Comparison of ENCODE assay signal across 1 cellular context in genomic region chr19:56097306-56097705, GRCh38.
TF ChIP-seq lines count a peak whose summit lies in the region.

No MANE protein-coding gene starts in this region.

TF ChIP-seq in H1, 55 proteins besides CTCF, POLR2A, EP300 and RAD21 (continued from another document):
- TF ChIP-seq, protein P1, sequence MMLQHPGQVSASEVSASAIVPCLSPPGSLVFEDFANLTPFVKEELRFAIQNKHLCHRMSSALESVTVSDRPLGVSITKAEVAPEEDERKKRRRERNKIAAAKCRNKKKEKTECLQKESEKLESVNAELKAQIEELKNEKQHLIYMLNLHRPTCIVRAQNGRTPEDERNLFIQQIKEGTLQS (IDR thresholded peaks at IDR 0.05; ENCODE audit: insufficient read depth, low read depth, low read length), result no peak
- TF ChIP-seq RXRA (IDR thresholded peaks at IDR 0.05; ENCODE audit: insufficient read depth, low read depth, low read length) (no peak), ATF2 (IDR thresholded peaks at IDR 0.05; ENCODE audit: low read length) (no peak), RFX5 (IDR thresholded peaks at IDR 0.05; ENCODE audit: borderline replicate concordance, low read depth, low read length) (no peak), ZNF274 (IDR thresholded peaks at IDR 0.05; ENCODE audit: borderline replicate concordance, extremely low read depth, low read length) (no peak), CHD1 (IDR thresholded peaks at IDR 0.05; ENCODE audit: low read depth, low read length) (no peak), CHD7 (IDR thresholded peaks at IDR 0.05; ENCODE audit: insufficient replicate concordance, low read length) (no peak), TAF7 (optimal IDR thresholded peaks at IDR 0.05; ENCODE audit: borderline replicate concordance, low read depth, low read length) (no peak), MAFK (IDR thresholded peaks at IDR 0.05; ENCODE audit: low read depth, low read length) (no peak), POLR2AphosphoS5 (IDR thresholded peaks at IDR 0.05; ENCODE audit: low read depth, low read length) (no peak)
